Comparison of ENCODE assay signal across 8 cellular contexts in the genomic region with DNA sequence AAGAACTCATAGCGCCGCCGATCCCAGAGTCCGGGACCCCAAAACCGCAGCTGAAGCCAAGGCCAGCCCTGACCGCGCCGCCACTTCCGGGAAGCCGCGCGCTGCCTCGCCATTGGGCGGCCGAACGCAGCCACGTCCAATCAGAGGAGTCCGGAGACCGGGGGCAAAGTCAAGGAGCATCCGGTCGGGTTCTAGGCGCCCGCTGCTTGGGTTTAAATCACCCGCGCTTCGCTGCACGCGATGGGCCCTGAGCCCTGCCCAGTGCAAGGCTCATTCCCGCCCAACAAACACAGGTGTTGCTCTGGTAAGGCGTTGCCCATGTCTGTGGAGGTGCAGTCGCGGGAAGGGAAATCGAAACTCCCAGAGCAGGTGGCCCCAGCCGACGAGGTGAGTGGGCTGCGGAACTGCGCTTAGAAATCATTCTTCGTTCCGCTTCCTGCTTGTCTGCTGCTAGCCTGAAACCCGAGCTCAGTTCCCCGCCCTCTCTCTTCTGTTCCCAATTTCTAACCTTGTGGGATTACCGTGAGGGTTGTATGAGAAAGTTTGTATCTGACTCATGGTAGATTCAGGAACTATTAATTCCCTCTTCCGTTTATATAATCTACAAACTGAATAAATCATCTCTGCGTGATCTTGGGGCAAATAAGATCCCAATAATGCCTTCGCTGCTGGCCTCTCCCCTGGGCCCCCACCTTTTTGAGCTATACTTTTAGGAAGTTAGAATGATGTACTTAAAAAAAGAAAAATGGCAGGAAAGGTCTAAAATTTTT. TPM values are rescaled to one million over a fixed set of nuclear protein-coding genes. Genes with fewer than 3 reads are reported as not detected.
DNase-seq lines count a peak whose midpoint lies in the region; ATAC-seq and TF ChIP-seq lines count a peak whose summit lies in the region.

DCLRE1C (minus strand) TSS at position 96 of the 770 bp plus-strand sequence; CDS start at position 10, 86 bp downstream.

- H3K36me3 ChIP-seq in DND-41 (ENCODE audit: insufficient read depth, low read length) (peaks cover 26% of the 10 kb centered on the region), KOPT-K1 (ENCODE audit: insufficient read depth, low read length) (peaks cover 7% of the 10 kb centered on the region), Peyer's patch (no peaks in the 10 kb centered on the region), muscle layer of duodenum (ENCODE audit: control insufficient read depth in 1 of 2, insufficient read depth in 2 of 2, low read length in 2 of 2) (no peaks in the 10 kb centered on the region)

- H4K20me1 ChIP-seq in DND-41 (ENCODE audit: insufficient read depth, low read length): peaks cover 16% of the 10 kb centered on the region

- no peak for TF ChIP-seq CTCF in DND-41 (IDR thresholded peaks at IDR 0.05; ENCODE audit: borderline replicate concordance, extremely low read depth, low read length, poor library complexity, severe bottlenecking)
- TF ChIP-seq CTCF in Peyer's patch (IDR thresholded peaks at IDR 0.05): no peak

- H3K4me1 ChIP-seq in DND-41 (ENCODE audit: insufficient read depth, low read length): peaks cover 51% of the 10 kb centered on the region
- peaks cover 0 to 18% (median 12%) of the 10 kb centered on the region in 4 donors for H3K4me1 ChIP-seq in Peyer's patch
- peaks cover 12 to 18% of the 10 kb centered on the region in 2 donors for H3K4me1 ChIP-seq in muscle layer of duodenum (ENCODE audit: control insufficient read depth in 1 of 2, insufficient read depth in 2 of 2, low read length in 2 of 2)

- H3K27ac ChIP-seq in DND-41 (ENCODE audit: low read length): peak within 1 kb of the TSS; percentile 96
- peak within 1 kb of the TSS; percentile 89 for H3K27ac ChIP-seq in KOPT-K1 (ENCODE audit: low read depth, low read length, poor library complexity, severe bottlenecking)
- peak within 1 kb of the TSS; percentile 85 to 97 (median 90) for H3K27ac ChIP-seq in Peyer's patch
- H3K27ac ChIP-seq in muscle layer of duodenum (ENCODE audit: low read length): peak within 1 kb of the TSS; percentile 82

- H3K9ac ChIP-seq in DND-41 (ENCODE audit: low read depth, low read length): peak within 1 kb of the TSS; percentile 84

- no peaks in the 10 kb centered on the region for H3K27me3 ChIP-seq in DND-41 (ENCODE audit: insufficient read depth, low read length, poor library complexity)
- H3K27me3 ChIP-seq in Peyer's patch: no peaks in the 10 kb centered on the region
- H3K27me3 ChIP-seq in muscle layer of duodenum (ENCODE audit: low read depth, low read length): no peaks in the 10 kb centered on the region

- H3K9me3 ChIP-seq in DND-41 (ENCODE audit: insufficient read depth, low read length, severe bottlenecking): no peaks in the 10 kb centered on the region
- H3K9me3 ChIP-seq in KOPT-K1 (ENCODE audit: insufficient read depth, low read length, poor library complexity, severe bottlenecking): no peaks in the 10 kb centered on the region
- H3K9me3 ChIP-seq in Peyer's patch: no peaks in the 10 kb centered on the region
- H3K9me3 ChIP-seq in muscle layer of duodenum (ENCODE audit: control insufficient read depth in 1 of 2, low read length in 2 of 2): no peaks in the 10 kb centered on the region

- DNase-seq in DND-41 (peak; percentile 89), Peyer's patch (peak; percentile 88 to 97 (median 97))
- peak; percentile 92 for DNase-seq in activated T-cell treated with anti-CD3 and anti-CD28 coated beads, Interleukin-2, amount 50 U/mL, for 48 hours
- DNase-seq in stimulated activated CD8-positive, alpha-beta memory T cell treated with anti-CD3 and anti-CD28 coated beads, Interleukin-7, amount 100 ng/mL, for 24 hours (ENCODE audit: low read depth): peak; percentile 63

- TF ChIP-seq POLR2A in Peyer's patch (IDR thresholded peaks at IDR 0.05): peak; percentile 77 to 84

- H3K4me2 ChIP-seq in DND-41 (ENCODE audit: insufficient read depth, low read length): peak within 1 kb of the TSS; percentile 81

- H3K4me3 ChIP-seq in DND-41 (ENCODE audit: low read depth in 1 of 2, low read length in 2 of 2) (peak within 1 kb of the TSS; percentile 64 to 78), Peyer's patch (peak within 1 kb of the TSS; percentile 54 to 82 (median 76)), muscle layer of duodenum (ENCODE audit: low read depth in 1 of 2, low read length in 2 of 2) (peak within 1 kb of the TSS; percentile 81 to 92)

- peak within 1 kb of the TSS; percentile 82 for H2AFZ ChIP-seq in DND-41 (ENCODE audit: low read depth, low read length)

- peaks cover 57% of the 10 kb centered on the region for H3K79me2 ChIP-seq in DND-41 (ENCODE audit: insufficient read depth, low read length)

- ATAC-seq in DND-41 (ENCODE audit: insufficient read depth, low read depth): peak; percentile 93
- peak; percentile 79 for ATAC-seq in GM21825 (IDR thresholded peaks at IDR 0.05; ENCODE audit: unreplicated experiment)
- ATAC-seq in esophagus mucosa: peak; percentile 95

RNA-seq across cellular contexts. Expression of gene DCLRE1C, which starts in this region (rescaled TPM):
- 10 to 100 TPM; 10.9 to 18.2 (median 16.5) TPM for total RNA-seq in Peyer's patch
- 17.5 TPM for total RNA-seq in esophagus mucosa

Comparison
In these comparisons a context has a peak if more than half of its experiments do, and no peak if none do; other contexts are left out.
1. Peak in every context shown above with its lines: DNase-seq, ATAC-seq, H3K4me3 ChIP-seq and H3K27ac ChIP-seq.